ENCODE assay signal across 1 cellular context in the genomic region with DNA sequence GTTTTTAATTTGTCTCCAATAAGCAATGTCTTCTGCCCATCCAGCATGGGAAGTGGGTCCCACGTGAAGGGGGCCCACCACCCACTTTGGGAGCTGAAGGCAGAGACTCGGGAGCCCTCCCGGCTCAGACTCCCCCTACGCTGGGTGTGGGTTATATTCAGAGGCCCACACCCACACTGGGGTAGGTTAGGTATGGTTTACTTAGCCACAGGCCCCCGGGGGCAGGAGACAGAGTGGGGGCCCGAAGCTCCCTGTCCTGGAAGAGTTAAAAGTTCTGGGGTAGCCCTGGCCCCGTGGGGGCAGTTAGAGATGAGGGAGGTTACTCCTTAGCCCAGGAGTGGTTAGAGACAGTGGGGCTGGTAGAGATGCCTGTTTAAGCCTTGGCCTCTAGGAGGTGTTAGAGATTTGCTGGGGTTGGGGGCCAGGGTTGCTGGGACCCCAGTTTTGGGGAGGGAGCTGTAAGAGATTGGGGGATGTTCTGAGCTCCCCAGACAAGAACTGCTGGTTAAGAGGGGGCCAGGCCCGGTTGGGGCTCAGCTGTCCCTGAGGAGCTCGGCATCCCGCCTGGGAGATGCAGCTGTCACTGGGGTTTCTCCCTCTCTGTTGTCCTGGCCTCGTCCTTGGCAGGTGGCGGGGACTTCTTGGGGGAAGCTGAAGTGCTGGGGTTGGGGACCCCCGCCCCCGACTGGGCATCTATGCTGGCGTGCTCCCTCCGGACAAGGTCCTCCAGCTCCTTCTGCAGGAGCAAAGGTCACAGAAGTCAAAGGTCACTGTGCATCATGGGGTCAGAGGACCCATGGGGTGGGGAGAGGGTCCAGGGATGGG.
TF ChIP-seq lines count a peak whose summit lies in the region.

No MANE protein-coding gene starts in this region.

TF ChIP-seq in GM12878, 131 proteins besides CTCF, POLR2A, EP300 and RAD21:
- TF ChIP-seq RAD51 (IDR thresholded peaks at IDR 0.05) = no peak
- no peak for TF ChIP-seq NFXL1 (IDR thresholded peaks at IDR 0.05; ENCODE audit: borderline replicate concordance)
- peak; percentile 58 for TF ChIP-seq NR2C1 (IDR thresholded peaks at IDR 0.05)
- TF ChIP-seq ZNF24 (IDR thresholded peaks at IDR 0.05) = no peak
- TF ChIP-seq NR2F1 (conservative IDR thresholded peaks at IDR 0.05) = peak; percentile 64
- TF ChIP-seq, protein P1, sequence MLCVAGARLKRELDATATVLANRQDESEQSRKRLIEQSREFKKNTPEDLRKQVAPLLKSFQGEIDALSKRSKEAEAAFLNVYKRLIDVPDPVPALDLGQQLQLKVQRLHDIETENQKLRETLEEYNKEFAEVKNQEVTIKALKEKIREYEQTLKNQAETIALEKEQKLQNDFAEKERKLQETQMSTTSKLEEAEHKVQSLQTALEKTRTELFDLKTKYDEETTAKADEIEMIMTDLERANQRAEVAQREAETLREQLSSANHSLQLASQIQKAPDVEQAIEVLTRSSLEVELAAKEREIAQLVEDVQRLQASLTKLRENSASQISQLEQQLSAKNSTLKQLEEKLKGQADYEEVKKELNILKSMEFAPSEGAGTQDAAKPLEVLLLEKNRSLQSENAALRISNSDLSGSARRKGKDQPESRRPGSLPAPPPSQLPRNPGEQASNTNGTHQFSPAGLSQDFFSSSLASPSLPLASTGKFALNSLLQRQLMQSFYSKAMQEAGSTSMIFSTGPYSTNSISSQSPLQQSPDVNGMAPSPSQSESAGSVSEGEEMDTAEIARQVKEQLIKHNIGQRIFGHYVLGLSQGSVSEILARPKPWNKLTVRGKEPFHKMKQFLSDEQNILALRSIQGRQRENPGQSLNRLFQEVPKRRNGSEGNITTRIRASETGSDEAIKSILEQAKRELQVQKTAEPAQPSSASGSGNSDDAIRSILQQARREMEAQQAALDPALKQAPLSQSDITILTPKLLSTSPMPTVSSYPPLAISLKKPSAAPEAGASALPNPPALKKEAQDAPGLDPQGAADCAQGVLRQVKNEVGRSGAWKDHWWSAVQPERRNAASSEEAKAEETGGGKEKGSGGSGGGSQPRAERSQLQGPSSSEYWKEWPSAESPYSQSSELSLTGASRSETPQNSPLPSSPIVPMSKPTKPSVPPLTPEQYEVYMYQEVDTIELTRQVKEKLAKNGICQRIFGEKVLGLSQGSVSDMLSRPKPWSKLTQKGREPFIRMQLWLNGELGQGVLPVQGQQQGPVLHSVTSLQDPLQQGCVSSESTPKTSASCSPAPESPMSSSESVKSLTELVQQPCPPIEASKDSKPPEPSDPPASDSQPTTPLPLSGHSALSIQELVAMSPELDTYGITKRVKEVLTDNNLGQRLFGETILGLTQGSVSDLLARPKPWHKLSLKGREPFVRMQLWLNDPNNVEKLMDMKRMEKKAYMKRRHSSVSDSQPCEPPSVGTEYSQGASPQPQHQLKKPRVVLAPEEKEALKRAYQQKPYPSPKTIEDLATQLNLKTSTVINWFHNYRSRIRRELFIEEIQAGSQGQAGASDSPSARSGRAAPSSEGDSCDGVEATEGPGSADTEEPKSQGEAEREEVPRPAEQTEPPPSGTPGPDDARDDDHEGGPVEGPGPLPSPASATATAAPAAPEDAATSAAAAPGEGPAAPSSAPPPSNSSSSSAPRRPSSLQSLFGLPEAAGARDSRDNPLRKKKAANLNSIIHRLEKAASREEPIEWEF (IDR thresholded peaks at IDR 0.05; ENCODE audit: insufficient replicate concordance, low read depth, low read length) = no peak
TF ChIP-seq in GM12878: peak in this region for 2.
